ENCODE assay signal across 1 cellular context in genomic region chr12:72264548-72265175, GRCh38.
TF ChIP-seq lines count a peak whose summit lies in the region.

No MANE protein-coding gene starts in this region.

TF ChIP-seq in K562, 482 proteins besides CTCF, POLR2A, EP300 and RAD21 (continued from another document):
- TF ChIP-seq XRCC5 (IDR thresholded peaks at IDR 0.05; ENCODE audit: low read depth, low read length) (no peak), ZNF717 (CRISPR knock-in tag; IDR thresholded peaks at IDR 0.05) (no peak), NELFE (IDR thresholded peaks at IDR 0.05; ENCODE audit: insufficient read depth, insufficient read length) (no peak)
TF ChIP-seq in K562: peak in this region for 0.
